In the genomic region with DNA sequence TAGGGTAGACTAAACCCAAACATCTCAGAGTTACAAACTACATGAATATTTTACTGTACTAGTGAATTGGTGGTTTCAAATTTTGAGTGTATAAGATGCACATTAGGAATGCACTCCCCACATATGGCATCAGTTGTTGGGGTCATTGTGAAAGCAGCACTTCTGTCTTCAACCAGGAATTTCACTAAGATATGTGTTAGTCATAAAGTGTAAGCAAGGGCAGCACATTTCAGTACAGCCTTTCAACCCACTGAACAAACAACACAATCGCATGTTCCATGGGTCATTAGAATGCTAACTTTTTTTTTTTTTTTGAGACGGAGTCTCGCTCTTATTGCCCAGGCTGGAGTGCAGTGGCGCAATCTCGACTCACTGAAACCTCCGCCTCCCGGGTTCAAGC, we compare ENCODE assay signal across 18 cellular contexts.
"Had no signal": no experiment of that assay in that cellular context is flagged by ENCODE, and none has a peak within 500 bp of the region (broad histone marks: within the 10 kb centered on the region; RNA-seq: fewer than 3 reads in every experiment).

No MANE protein-coding gene starts in this region.

- H3K9me3 ChIP-seq: MG63, SJCRH30 had no signal

- H3K27ac ChIP-seq: SJCRH30 had no signal

- DNase-seq: KBM-7, MG63, NCI-H1092 treated with DMSO at 0.1 percent for 48 hours, NCI-H1436, NCI-H187, NCI-H2029, NCI-H2081 treated with DMSO at 0.1 percent for 48 hours, NCI-H2171, NCI-H226, NCI-H446, NCI-H510A, NCI-H524 treated with DMSO at 0.1 percent for 48 hours, NCI-H69, NCI-H774, RPMI8226, SHP77 treated with DMSO at 0.1 percent for 48 hours, SJCRH30 had no signal

- H3K27me3 ChIP-seq: SJCRH30 had no signal

- H3K36me3 ChIP-seq: MG63, SJCRH30 had no signal

- H3K4me1 ChIP-seq: SJCRH30 had no signal

- H3K4me3 ChIP-seq: MG63, SJCRH30 had no signal

- ATAC-seq: SK-N-SH treated with all-trans-retinoic acid at 6 μM for 48 hours had no signal
